In the genomic region with DNA sequence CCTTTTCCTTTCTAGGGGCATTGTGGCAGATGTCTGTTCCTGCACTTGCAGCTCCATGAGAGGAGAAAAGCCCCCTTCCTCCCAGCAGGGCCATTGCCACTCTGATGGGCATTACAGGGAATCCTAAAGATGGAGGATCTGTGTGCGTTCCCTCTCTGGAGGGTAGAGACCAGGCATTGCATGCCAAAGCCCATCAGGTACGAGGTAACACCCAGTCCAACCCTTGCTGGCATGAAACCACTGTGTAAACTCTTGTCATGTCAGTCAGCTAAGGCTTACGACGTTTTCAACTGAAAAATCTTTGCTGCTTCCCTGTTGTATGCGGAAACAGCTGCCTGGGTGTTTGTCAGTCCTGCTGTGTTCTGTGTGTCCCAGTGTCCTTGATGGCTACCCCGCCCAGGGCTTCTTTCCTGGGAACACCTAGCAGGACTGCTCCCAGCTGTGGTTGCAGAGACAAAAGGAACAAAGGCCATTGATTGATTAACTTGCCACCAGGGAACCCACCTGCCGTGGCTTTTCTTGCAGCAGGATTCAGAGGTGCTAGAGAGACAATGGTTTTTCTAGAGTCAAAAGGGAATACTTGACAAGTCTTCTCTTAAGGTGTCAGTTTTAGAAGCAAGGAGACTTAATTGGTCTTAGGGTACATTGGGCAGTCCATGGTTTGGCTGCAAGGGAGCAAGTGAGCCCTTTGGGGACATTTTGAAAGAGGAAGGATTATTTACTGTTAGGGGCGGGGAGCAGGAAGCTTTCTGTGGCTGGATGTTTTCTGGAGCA, we compare ENCODE assay signal across 18 cellular contexts. TPM values are rescaled to one million over a fixed set of nuclear protein-coding genes. Genes with fewer than 3 reads are reported as not detected.
DNase-seq lines count a peak whose midpoint lies in the region; ATAC-seq and TF ChIP-seq lines count a peak whose summit lies in the region.
"Had no signal": no experiment of that assay in that cellular context is flagged by ENCODE, and none has a peak within 500 bp of the region (broad histone marks: within the 10 kb centered on the region; RNA-seq: fewer than 3 reads in every experiment).

No MANE protein-coding gene starts in this region.

- DNase-seq in DMS79 treated with DMSO at 0.1 percent for 48 hours (lab: John Stamatoyannopoulos, UW): peak; percentile 20
- DNase-seq in DMS79 (lab: John Stamatoyannopoulos, UW): no peak
- peak; percentile 41 to 79 for DNase-seq in NCI-H526 (lab: John Stamatoyannopoulos, UW)
- DNase-seq in epithelial cell of prostate (ENCODE audit: low read depth, low spot score): peak; percentile 12
- DNase-seq in transverse colon: peak; percentile 80
- no peak for DNase-seq in tibial artery
- no peak for DNase-seq in activated naive CD4-positive, alpha-beta T cell treated with anti-CD3 and anti-CD28 coated beads, Interleukin-2, amount 10 ng/mL, durations not matched to agents 7 days and 5 days
- DNase-seq: CD4-positive, alpha-beta memory T cell; IMR-90; left ventricle myocardium superior; NCI-H1048; stimulated activated CD4-positive, alpha-beta T cell treated with anti-CD3 and anti-CD28 coated beads, Interleukin-2, amount 100 ng/mL, for 48 hours had no signal

- no peak overlapping the region for H3K27ac Mint-ChIP-seq in activated naive CD4-positive, alpha-beta T cell treated with anti-CD3 and anti-CD28 coated beads, Interleukin-2, amount 10 ng/mL, durations not matched to agents 7 days and 5 days
- H3K27ac Mint-ChIP-seq: activated T-helper 17 cell treated with anti-CD3 and anti-CD28 coated beads, Interleukin-2, amount 50 U/mL, for 72 hours; CD4-positive, alpha-beta memory T cell had no signal

- H3K36me3 ChIP-seq in transverse colon (no peaks in the 10 kb centered on the region), tibial artery (no peaks in the 10 kb centered on the region)
- H3K36me3 ChIP-seq: upper lobe of left lung had no signal

- 35 to 54% methylated on average over 2 to 8 of the region's 8 CpGs for WGBS in transverse colon (ENCODE audit: low coverage in 1 of 2), 2 donors

- no peaks in the 10 kb centered on the region for H3K9me3 Mint-ChIP-seq in activated naive CD4-positive, alpha-beta T cell treated with anti-CD3 and anti-CD28 coated beads, Interleukin-2, amount 10 ng/mL, durations not matched to agents 7 days and 5 days

- TF ChIP-seq CTCF in transverse colon (IDR thresholded peaks at IDR 0.05) (peak in 1 of 5 experiments; percentile 15), tibial artery (IDR thresholded peaks at IDR 0.05) (no peak)

- H3K27ac ChIP-seq in epithelial cell of prostate (peak overlapping the region; percentile 44), transverse colon (peak overlapping the region; percentile 82 to 88 (median 84)), tibial artery (no peak overlapping the region)
- H3K27ac ChIP-seq: 22Rv1, coronary artery, upper lobe of left lung had no signal

- H3K9me3 ChIP-seq in transverse colon (no peaks in the 10 kb centered on the region), tibial artery (no peaks in the 10 kb centered on the region)
- H3K9me3 ChIP-seq: upper lobe of left lung had no signal

- H3K27me3 ChIP-seq in transverse colon: no peaks in the 10 kb centered on the region
- peaks cover 0 to 21% of the 10 kb centered on the region in 2 donors for H3K27me3 ChIP-seq in tibial artery
- H3K27me3 ChIP-seq: upper lobe of left lung had no signal

- TF ChIP-seq POLR2A in transverse colon (IDR thresholded peaks at IDR 0.05): no peak

- no peaks in the 10 kb centered on the region for H3K4me1 Mint-ChIP-seq in activated naive CD4-positive, alpha-beta T cell treated with anti-CD3 and anti-CD28 coated beads, Interleukin-2, amount 10 ng/mL, durations not matched to agents 7 days and 5 days
- H3K4me1 Mint-ChIP-seq: activated T-helper 17 cell treated with anti-CD3 and anti-CD28 coated beads, Interleukin-2, amount 50 U/mL, for 72 hours; CD4-positive, alpha-beta memory T cell had no signal

- no peaks in the 10 kb centered on the region for H3K36me3 Mint-ChIP-seq in activated naive CD4-positive, alpha-beta T cell treated with anti-CD3 and anti-CD28 coated beads, Interleukin-2, amount 10 ng/mL, durations not matched to agents 7 days and 5 days
- H3K36me3 Mint-ChIP-seq: CD4-positive, alpha-beta memory T cell had no signal

- ATAC-seq in GM18870 (IDR thresholded peaks at IDR 0.05; ENCODE audit: unreplicated experiment): no peak
- ATAC-seq: activated T-helper 17 cell treated with anti-CD3 and anti-CD28 coated beads, Interleukin-2, amount 50 U/mL, for 72 hours; left ventricle myocardium superior had no signal

- CTCF ChIA-PET in activated naive CD4-positive, alpha-beta T cell treated with anti-CD3 and anti-CD28 coated beads, Interleukin-2, amount 10 ng/mL, durations not matched to agents 7 days and 5 days (lab: Charles Lee): no interaction called here

- TF ChIP-seq EP300 in transverse colon (IDR thresholded peaks at IDR 0.05; ENCODE audit: low read depth): no peak

- H3K4me3 Mint-ChIP-seq in activated naive CD4-positive, alpha-beta T cell treated with anti-CD3 and anti-CD28 coated beads, Interleukin-2, amount 10 ng/mL, durations not matched to agents 7 days and 5 days: no peak overlapping the region
- H3K4me3 Mint-ChIP-seq: activated T-helper 17 cell treated with anti-CD3 and anti-CD28 coated beads, Interleukin-2, amount 50 U/mL, for 72 hours; CD4-positive, alpha-beta memory T cell had no signal

- in situ Hi-C loops in transverse colon (cut with MboI; ENCODE audit: low pct_ligation_motif_present in 1 of 4, low pct_unique_long_range_greater_than_20kb in 1 of 4, low sequenced_read_pairs in 3 of 4): no loop called here

- H3K27me3 Mint-ChIP-seq in activated naive CD4-positive, alpha-beta T cell treated with anti-CD3 and anti-CD28 coated beads, Interleukin-2, amount 10 ng/mL, durations not matched to agents 7 days and 5 days: no peaks in the 10 kb centered on the region

- H3K4me1 ChIP-seq in transverse colon: peaks cover 0 to 58% (median 29%) of the 10 kb centered on the region in 4 donors
- no peaks in the 10 kb centered on the region for H3K4me1 ChIP-seq in tibial artery
- H3K4me1 ChIP-seq: upper lobe of left lung had no signal

- H3K4me3 ChIP-seq in transverse colon (no peak overlapping the region), tibial artery (no peak overlapping the region)
- H3K4me3 ChIP-seq: coronary artery, upper lobe of left lung had no signal

- intact Hi-C loops in transverse colon (cut with DNase I; ENCODE audit: low total_unique reads) (no loop called here), tibial artery (cut with DNase I; ENCODE audit: low total_unique reads) (no loop called here)

RNA-seq across cellular contexts. Expression of a gene that starts 24.6 kb away (rescaled TPM):
- 10 to 100 TPM; 31.4 to 81.9 (median 44.0) TPM for total RNA-seq in transverse colon
- total RNA-seq: CD4-positive, alpha-beta memory T cell; SK-MEL-5 had no signal

Comparison
In these comparisons a context has a peak if more than half of its experiments do, and no peak if none do; other contexts are left out.
1. DNase-seq: peak in DMS79 treated with DMSO at 0.1 percent for 48 hours (single experiment), NCI-H526 (2 of 2), epithelial cell of prostate (single experiment) and transverse colon (single experiment); none in DMS79 (single experiment), tibial artery (0 of 2) and activated naive CD4-positive, alpha-beta T cell treated with anti-CD3 and anti-CD28 coated beads, Interleukin-2, amount 10 ng/mL, durations not matched to agents 7 days and 5 days (single experiment).
2. H3K27ac ChIP-seq: peak in epithelial cell of prostate (single experiment) and transverse colon (4 of 4); none in tibial artery (0 of 2).